ENCODE assay signal across 8 cellular contexts in genomic region chr3:51539291-51539891, GRCh38. TPM values are rescaled to one million over a fixed set of nuclear protein-coding genes. Genes with fewer than 3 reads are reported as not detected.
DNase-seq lines count a peak whose midpoint lies in the region; ATAC-seq and TF ChIP-seq lines count a peak whose summit lies in the region.

No MANE protein-coding gene starts in this region.

- H3K27ac ChIP-seq in KOPT-K1 (ENCODE audit: low read depth, low read length, poor library complexity, severe bottlenecking) (peak overlapping the region; percentile 66), substantia nigra (ENCODE audit: low read depth, low read length, poor library complexity, severe bottlenecking) (peak overlapping the region; percentile 56)

- DNase-seq in ACHN (peak; percentile 39), fibroblast of gingiva (ENCODE audit: low read depth) (peak; percentile 23), natural killer cell (no peak), substantia nigra (lab: John Stamatoyannopoulos, UW) (peak in 4 of 49 donors; percentile 4 to 27 (median 16)), DMS79 (lab: John Stamatoyannopoulos, UW) (no peak)
- peak; percentile 35 for DNase-seq in activated CD8-positive, alpha-beta memory T cell treated with anti-CD3 and anti-CD28 coated beads, Interleukin-2, amount 50 U/mL, for 4 hours

- no peaks in the 10 kb centered on the region for H3K9me3 Mint-ChIP-seq in natural killer cell

- H3K9me3 ChIP-seq in KOPT-K1 (ENCODE audit: insufficient read depth, low read length, poor library complexity, severe bottlenecking), result no peaks in the 10 kb centered on the region

- no peaks in the 10 kb centered on the region for H3K27me3 Mint-ChIP-seq in natural killer cell (ENCODE audit: low read depth in 2 of 2)

- no peaks in the 10 kb centered on the region for H3K36me3 Mint-ChIP-seq in natural killer cell

- H3K4me3 Mint-ChIP-seq in natural killer cell, result peak overlapping the region; percentile 91

- H3K4me1 Mint-ChIP-seq in natural killer cell, result peaks cover 35 to 43% of the 10 kb centered on the region in 2 donors

- H3K27ac Mint-ChIP-seq in natural killer cell, result peak overlapping the region; percentile 86 to 92

- intact Hi-C loops in natural killer cell (cut with micrococcal nuclease), result no loop called here

- in situ Hi-C loops in ACHN (cut with HindIII; ENCODE audit: low pct_ligation_motif_present, low pct_unique_long_range_greater_than_20kb, low sequenced_read_pairs), result no loop called here

- H3K36me3 ChIP-seq in KOPT-K1 (ENCODE audit: insufficient read depth, low read length), result peaks cover 19% of the 10 kb centered on the region

- no peak for TF ChIP-seq CTCF in natural killer cell (IDR thresholded peaks at IDR 0.05)

- peak; percentile 16 for ATAC-seq in GM18511 (IDR thresholded peaks at IDR 0.05; ENCODE audit: unreplicated experiment)
- peak in 2 of 3 donors; percentile 9 to 22 for ATAC-seq in natural killer cell

RNA-seq across cellular contexts. Expression of gene RAD54L2, which starts 0.9 kb away (rescaled TPM):
- 10 to 100 TPM; 49.7 to 59.1 (median 57.9) TPM for total RNA-seq in natural killer cell

RNA-seq across cellular contexts. Expression of gene DCAF1, which starts 39.6 kb away (rescaled TPM):
- total RNA-seq in natural killer cell, result 10 to 100 TPM; 21.8 to 26.9 (median 23.4) TPM

Comparison
In these comparisons a context has a peak if more than half of its experiments do, and no peak if none do; other contexts are left out.
1. DNase-seq: peak in ACHN (single experiment), activated CD8-positive, alpha-beta memory T cell treated with anti-CD3 and anti-CD28 coated beads, Interleukin-2, amount 50 U/mL, for 4 hours (single experiment) and fibroblast of gingiva (single experiment); none in natural killer cell (single experiment) and DMS79 (single experiment).